ENCODE assay signal across 11 cellular contexts in the genomic region with DNA sequence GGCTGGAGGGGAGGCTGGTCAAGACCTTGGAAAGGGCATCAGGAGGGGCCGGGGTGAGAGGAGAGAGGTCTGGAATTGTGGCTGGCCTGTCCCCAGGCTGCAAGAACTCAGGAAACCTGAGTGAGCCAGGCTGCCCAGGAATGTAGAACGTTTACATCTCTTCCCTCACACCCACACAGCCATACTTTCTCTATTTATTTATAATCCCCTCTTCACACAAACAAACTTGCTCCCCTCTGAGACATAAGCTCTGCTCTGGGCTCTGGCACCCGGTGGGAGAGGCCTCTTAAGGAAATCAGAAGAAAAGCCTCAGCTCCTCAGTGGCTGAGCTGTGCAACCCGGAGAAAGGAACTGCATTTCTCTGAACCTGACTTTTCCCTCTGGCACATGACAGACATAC. TPM values are rescaled to one million over a fixed set of nuclear protein-coding genes. Genes with fewer than 3 reads are reported as not detected.
DNase-seq lines count a peak whose midpoint lies in the region; TF ChIP-seq lines count a peak whose summit lies in the region.
"Had no signal": no experiment of that assay in that cellular context is flagged by ENCODE, and none has a peak within 500 bp of the region (broad histone marks: within the 10 kb centered on the region; RNA-seq: fewer than 3 reads in every experiment).

No MANE protein-coding gene starts in this region.

- 72 to 83% methylated on average over 4 of the region's 4 CpGs for WGBS in endodermal cell (ENCODE audit: insufficient coverage in 1 of 2, insufficient read length in 1 of 2), 2 experiments

- intact Hi-C loops in uterus (cut with DNase I; ENCODE audit: low total_unique reads): no loop called here

- H3K9me3 ChIP-seq in MG63: no peaks in the 10 kb centered on the region
- H3K9me3 ChIP-seq in endodermal cell (ENCODE audit: control insufficient read depth, low read length): no peaks in the 10 kb centered on the region
- H3K9me3 ChIP-seq in uterus: no peaks in the 10 kb centered on the region
- no peaks in the 10 kb centered on the region for H3K9me3 ChIP-seq in HAP-1

- no peak overlapping the region for H3K9ac ChIP-seq in endodermal cell (ENCODE audit: extremely low read depth, low read length, poor library complexity, severe bottlenecking)
- H3K9ac ChIP-seq: BLaER1 treated with 17β-estradiol and CSF1 and Interleukin-3, amounts not matched to agents 10 nM and 100 nM had no signal

- H3K27ac ChIP-seq in endodermal cell (ENCODE audit: low read depth, low read length) (no peak overlapping the region), uterus (peak overlapping the region; percentile 20 to 42)
- H3K27ac ChIP-seq: BLaER1 treated with 17β-estradiol and CSF1 and Interleukin-3, amounts not matched to agents 10 nM and 100 nM had no signal

- H3K4me3 ChIP-seq in MG63: no peak overlapping the region
- no peak overlapping the region for H3K4me3 ChIP-seq in endodermal cell (ENCODE audit: low read length)
- no peak overlapping the region for H3K4me3 ChIP-seq in uterus
- no peak overlapping the region for H3K4me3 ChIP-seq in HAP-1
- H3K4me3 ChIP-seq: BLaER1 treated with 17β-estradiol and CSF1 and Interleukin-3, amounts not matched to agents 10 nM and 100 nM had no signal

- no peak overlapping the region for H3K4me3 Mint-ChIP-seq in endodermal cell
- H3K4me3 Mint-ChIP-seq in nephron: no peak overlapping the region

- H3K27me3 Mint-ChIP-seq in endodermal cell (ENCODE audit: insufficient read depth): peaks cover 70% of the 10 kb centered on the region
- peaks cover 66% of the 10 kb centered on the region for H3K27me3 Mint-ChIP-seq in nephron (ENCODE audit: low read depth)

- H3K27me3 ChIP-seq in MG63 (no peaks in the 10 kb centered on the region; the same call in 1 of the 2 replicates), endodermal cell (ENCODE audit: control insufficient read depth, insufficient read depth, low read length, poor library complexity, severe bottlenecking) (peaks cover 55% of the 10 kb centered on the region), uterus (no peaks in the 10 kb centered on the region), HAP-1 (ENCODE audit: low read depth) (peaks cover 18% of the 10 kb centered on the region)

- CTCF ChIA-PET in HEK293T (lab: Yijun Ruan, JAX): interaction anchor here (0.6 to 3.8 kb wide), 9 partner anchors 12 to 55 kb away, joined by 3 to 30 read pairs (median 7); no protein-coding TSS in a partner anchor

- no peak for TF ChIP-seq POLR2A in uterus (IDR thresholded peaks at IDR 0.05)

- TF ChIP-seq CTCF in endodermal cell (conservative IDR thresholded peaks at IDR 0.05) (no peak), nephron (IDR thresholded peaks at IDR 0.05; ENCODE audit: unreplicated experiment in 3 of 3) (no peak), uterus (IDR thresholded peaks at IDR 0.05) (no peak)

- DNase-seq in MG63: peak; percentile 78
- DNase-seq in endodermal cell: peak; percentile 35
- peak in 1 of 2 donors; percentile 5 for DNase-seq in uterus
- DNase-seq in HAP-1 (ENCODE audit: low spot score in 2 of 2): no peak
- DNase-seq in stimulated activated CD4-positive, alpha-beta T cell treated with anti-CD3 and anti-CD28 coated beads, Interleukin-2, amount 100 ng/mL, for 48 hours: no peak
- no peak for DNase-seq in HEK293T (ENCODE audit: extremely low spot score)
- DNase-seq: Kasumi-1, NCI-H2171 treated with DMSO at 0.1 percent for 48 hours, SIG-M5 had no signal

- no peak overlapping the region for H3K27ac Mint-ChIP-seq in endodermal cell
- peak overlapping the region; percentile 16 to 73 (median 24) for H3K27ac Mint-ChIP-seq in nephron

- H3K36me3 ChIP-seq in MG63 (no peaks in the 10 kb centered on the region), endodermal cell (ENCODE audit: control insufficient read depth, insufficient read depth, low read length) (no peaks in the 10 kb centered on the region), uterus (no peaks in the 10 kb centered on the region), HAP-1 (replicated peaks) (no peaks in the 10 kb centered on the region)
- H3K36me3 ChIP-seq: BLaER1 treated with 17β-estradiol and CSF1 and Interleukin-3, amounts not matched to agents 10 nM and 100 nM had no signal

- H3K4me1 Mint-ChIP-seq in endodermal cell (peaks cover 7% of the 10 kb centered on the region), nephron (peaks cover 30% of the 10 kb centered on the region)

- H3K36me3 Mint-ChIP-seq in endodermal cell (ENCODE audit: low read depth) (no peaks in the 10 kb centered on the region), nephron (ENCODE audit: low read depth) (no peaks in the 10 kb centered on the region)

- H3K4me1 ChIP-seq in endodermal cell (ENCODE audit: control insufficient read depth, insufficient read depth, low read length) (peaks cover 2% of the 10 kb centered on the region), uterus (peaks cover 0 to 5% of the 10 kb centered on the region in 2 donors), HAP-1 (no peaks in the 10 kb centered on the region)
- H3K4me1 ChIP-seq: BLaER1 treated with 17β-estradiol and CSF1 and Interleukin-3, amounts not matched to agents 10 nM and 100 nM had no signal

- H3K9me3 Mint-ChIP-seq in endodermal cell (no peaks in the 10 kb centered on the region), nephron (no peaks in the 10 kb centered on the region)

- in situ Hi-C loops in HAP-1 (cut with MboI; ENCODE audit: low sequenced_read_pairs): no loop called here

- POLR2A ChIA-PET in HEK293T (lab: Yijun Ruan, JAX): no interaction called here

TF ChIP-seq in HEK293T, 16 proteins besides CTCF, POLR2A, EP300 and RAD21:
- no peak for TF ChIP-seq ARNT (IDR thresholded peaks at IDR 0.05)
- TF ChIP-seq L3MBTL2 (conservative IDR thresholded peaks at IDR 0.05): no peak
- no peak for TF ChIP-seq FOXK2 (IDR thresholded peaks at IDR 0.05)
- TF ChIP-seq HDGF (IDR thresholded peaks at IDR 0.05; ENCODE audit: borderline replicate concordance): no peak
- no peak for TF ChIP-seq FOXM1 (IDR thresholded peaks at IDR 0.05; ENCODE audit: borderline replicate concordance)

RNA-seq across cellular contexts. Expression of a gene that starts 5.5 kb away (rescaled TPM):
- total RNA-seq in MG63 (2014; rRNA removed; shearing (Covaris generic); ENCODE audit: low replicate concordance): not detected in 2 replicates
- total RNA-seq in endodermal cell (1 to 10 TPM in 1 of 2 donors, under 1 TPM in 1; 0.44 to 1.2 TPM), uterus (100 to 1,000 TPM in 1 of 4 donors, 1 to 10 TPM in 1, under 1 TPM in 2; 0.41 to 115 (median 2.9) TPM)
- 0.53 TPM for polyA plus RNA-seq in endodermal cell (2013, experiment 1 of 2)
- polyA plus RNA-seq in endodermal cell (2013, experiment 2 of 2): 0.33 TPM

RNA-seq across cellular contexts. Expression of a gene that starts 22.9 kb away (rescaled TPM):
- 11.2 and 11.8 TPM in 2 replicates for total RNA-seq in MG63 (2014; rRNA removed; shearing (Covaris generic); ENCODE audit: low replicate concordance)
- total RNA-seq in endodermal cell (10 to 100 TPM; 18.3 to 23.6 TPM), uterus (10 to 100 TPM; 15.0 to 42.4 (median 25.0) TPM)
- polyA plus RNA-seq in endodermal cell (2013, experiment 1 of 2): 12.1 TPM
- 13.4 TPM for polyA plus RNA-seq in endodermal cell (2013, experiment 2 of 2)

Comparison
In these comparisons a context has a peak if more than half of its experiments do, and no peak if none do; other contexts are left out.
1. DNase-seq: peak in MG63 (single experiment) and endodermal cell (single experiment); none in HAP-1 (0 of 2), stimulated activated CD4-positive, alpha-beta T cell treated with anti-CD3 and anti-CD28 coated beads, Interleukin-2, amount 100 ng/mL, for 48 hours (0 of 2) and HEK293T (single experiment).